9 cellular contexts compared by ENCODE assay signal in genomic region chr7:102412548-102412947, GRCh38. TPM values are rescaled to one million over a fixed set of nuclear protein-coding genes. Genes with fewer than 3 reads are reported as not detected.
DNase-seq lines count a peak whose midpoint lies in the region; ATAC-seq and TF ChIP-seq lines count a peak whose summit lies in the region.
"Had no signal": no experiment of that assay in that cellular context is flagged by ENCODE, and none has a peak within 500 bp of the region (broad histone marks: within the 10 kb centered on the region; RNA-seq: fewer than 3 reads in every experiment).

No MANE protein-coding gene starts in this region.

- H3K27me3 ChIP-seq in adipocyte (replicated peaks; ENCODE audit: control insufficient read depth, insufficient read depth, low read length) (no peaks in the 10 kb centered on the region), upper lobe of right lung (no peaks in the 10 kb centered on the region)

- TF ChIP-seq CTCF in upper lobe of right lung (IDR thresholded peaks at IDR 0.05), result peak; percentile 49

- H3K4me1 ChIP-seq in adipocyte (ENCODE audit: control insufficient read depth, insufficient read depth, low read length), result peaks cover 8% of the 10 kb centered on the region
- H3K4me1 ChIP-seq in upper lobe of right lung, result no peaks in the 10 kb centered on the region

- DNase-seq in NCI-H524 (lab: John Stamatoyannopoulos, UW) (peak; percentile 38 to 60), NCI-H524 treated with DMSO at 0.1 percent for 48 hours (lab: John Stamatoyannopoulos, UW) (no peak), NCI-H69 (lab: John Stamatoyannopoulos, UW) (peak; percentile 28), adipocyte (ENCODE audit: low read depth) (peak; percentile 16), iPS-NIHi7 (ENCODE audit: extremely low spot score) (peak; percentile 66), upper lobe of right lung (no peak)

- H3K9ac ChIP-seq in adipocyte (ENCODE audit: low read length), result no peak overlapping the region

- H3K36me3 ChIP-seq in adipocyte (ENCODE audit: control insufficient read depth, insufficient read depth, low read length, severe bottlenecking) (peaks cover 85% of the 10 kb centered on the region), upper lobe of right lung (peaks cover 88% of the 10 kb centered on the region)

- intact Hi-C loops in upper lobe of right lung (cut with DNase I), result loop anchor here (10.0 kb wide), 1 partner anchor 52 kb away; the partner anchor contains the start of genes ALKBH4 and LRWD1

- H3K4me3 ChIP-seq in adipocyte (ENCODE audit: low read length) (no peak overlapping the region), upper lobe of right lung (no peak overlapping the region)

- no peak overlapping the region for H3K27ac ChIP-seq in upper lobe of right lung

- ATAC-seq in upper lobe of right lung, result peak; percentile 59
- no peak for ATAC-seq in GM19467 (IDR thresholded peaks at IDR 0.05; ENCODE audit: unreplicated experiment)
- no peak for ATAC-seq in HG02763 (IDR thresholded peaks at IDR 0.05; ENCODE audit: unreplicated experiment)

- H3K9me3 ChIP-seq in adipocyte (ENCODE audit: control insufficient read depth, low read length) (no peaks in the 10 kb centered on the region), upper lobe of right lung (no peaks in the 10 kb centered on the region)

RNA-seq across cellular contexts. Expression of gene PRKRIP1, which starts 16.4 kb away (rescaled TPM):
- 21.9 TPM for total RNA-seq in upper lobe of right lung

RNA-seq across cellular contexts. Expression of gene ORAI2, which starts 20.8 kb away (rescaled TPM):
- 20.0 TPM for total RNA-seq in upper lobe of right lung

RNA-seq across cellular contexts. Expression of gene ALKBH4, which starts 52.1 kb away (rescaled TPM):
- 7.4 TPM for total RNA-seq in upper lobe of right lung

RNA-seq across cellular contexts. Expression of gene LRWD1, which starts 52.2 kb away (rescaled TPM):
- total RNA-seq in upper lobe of right lung, result 15.7 TPM

RNA-seq across cellular contexts. Expression of gene SPDYE6, which starts 56.3 kb away (rescaled TPM):
- total RNA-seq in upper lobe of right lung, result not detected
- total RNA-seq: skeletal muscle tissue had no signal

Comparison
In these comparisons a context has a peak if more than half of its experiments do, and no peak if none do; other contexts are left out.
1. DNase-seq: peak in NCI-H524 (2 of 2), NCI-H69 (single experiment), adipocyte (single experiment) and iPS-NIHi7 (single experiment); none in NCI-H524 treated with DMSO at 0.1 percent for 48 hours (single experiment) and upper lobe of right lung (single experiment).